ENCODE assay signal across 9 cellular contexts in genomic region chr2:71453404-71454220, GRCh38. TPM values are rescaled to one million over a fixed set of nuclear protein-coding genes. Genes with fewer than 3 reads are reported as not detected.
DNase-seq lines count a peak whose midpoint lies in the region; ATAC-seq, FAIRE-seq and TF ChIP-seq lines count a peak whose summit lies in the region.
"Had no signal": no experiment of that assay in that cellular context is flagged by ENCODE, and none has a peak within 500 bp of the region (broad histone marks: within the 10 kb centered on the region; RNA-seq: fewer than 3 reads in every experiment).

Gene DYSF (plus strand): TSS chr2:71453561.

- no peaks in the 10 kb centered on the region for H3K9me3 ChIP-seq in CD4-positive, CD25-positive, alpha-beta regulatory T cell (ENCODE audit: control insufficient read depth in 2 of 2, low read length in 2 of 2)
- no peaks in the 10 kb centered on the region for H3K9me3 ChIP-seq in small intestine (ENCODE audit: control insufficient read depth, low read depth)

- ATAC-seq in CD4-positive, CD25-positive, alpha-beta regulatory T cell (ENCODE audit: low read depth in 2 of 2) = no peak
- no peak for ATAC-seq in HG02623 (IDR thresholded peaks at IDR 0.05; ENCODE audit: unreplicated experiment)

- in situ Hi-C loops in T47D (cut with HindIII; ENCODE audit: low pct_unique_long_range_greater_than_20kb, low sequenced_read_pairs) = no loop called here

- peaks cover 6 to 23% (median 10%) of the 10 kb centered on the region in 4 donors for H3K4me1 Mint-ChIP-seq in CD4-positive, CD25-positive, alpha-beta regulatory T cell

- H3K36me3 ChIP-seq in CD4-positive, CD25-positive, alpha-beta regulatory T cell (ENCODE audit: control insufficient read depth, insufficient read depth, low read length) = no peaks in the 10 kb centered on the region
- no peaks in the 10 kb centered on the region for H3K36me3 ChIP-seq in small intestine (ENCODE audit: control insufficient read depth in 2 of 2, insufficient read depth in 2 of 2, low read length in 2 of 2)

- H3K4me3 ChIP-seq in CD4-positive, CD25-positive, alpha-beta regulatory T cell (ENCODE audit: low read depth, low read length) = no peak within 1 kb of the TSS
- H3K4me3 ChIP-seq in NB4 (ENCODE audit: low read depth, low read length) = peak within 1 kb of the TSS; percentile 68
- H3K4me3 ChIP-seq in small intestine (ENCODE audit: low read depth in 1 of 2, low read length in 2 of 2) = peak within 1 kb of the TSS; percentile 17 to 22

- H3K27me3 ChIP-seq in CD4-positive, CD25-positive, alpha-beta regulatory T cell (ENCODE audit: control insufficient read depth, insufficient read depth, low read length) = peaks cover 9% of the 10 kb centered on the region
- H3K27me3 ChIP-seq in small intestine (ENCODE audit: control insufficient read depth in 2 of 2, insufficient read depth in 2 of 2, low read length in 2 of 2) = peaks cover 3 to 12% of the 10 kb centered on the region in 2 donors

- H3K27ac Mint-ChIP-seq in CD4-positive, CD25-positive, alpha-beta regulatory T cell = peak within 1 kb of the TSS in 1 of 3 donors; percentile 69

- WGBS in small intestine, 3 donors = 2 to 3% (median 2%) methylated on average over 64 to 66 of the region's 66 CpGs

- peaks cover 36% of the 10 kb centered on the region for H3K27me3 Mint-ChIP-seq in CD4-positive, CD25-positive, alpha-beta regulatory T cell

- FAIRE-seq in small intestine (lab: Jason Lieb, UNC) = no peak
- FAIRE-seq: islet of Langerhans had no signal

- no peak within 1 kb of the TSS for H3K27ac ChIP-seq in CD4-positive, CD25-positive, alpha-beta regulatory T cell (ENCODE audit: insufficient read depth, low read length, poor library complexity, severe bottlenecking)
- peak within 1 kb of the TSS in 1 of 2 donors; percentile 49 for H3K27ac ChIP-seq in small intestine (ENCODE audit: low read depth in 1 of 2, low read length in 1 of 2)

- TF ChIP-seq POLR2A in NB4 (IDR thresholded peaks at IDR 0.05; ENCODE audit: extremely low read depth, insufficient read length) = no peak

- H3K4me3 Mint-ChIP-seq in CD4-positive, CD25-positive, alpha-beta regulatory T cell = peak within 1 kb of the TSS in 3 of 4 donors; percentile 58 to 76 (median 64)

- peaks cover 21% of the 10 kb centered on the region for H3K4me1 ChIP-seq in CD4-positive, CD25-positive, alpha-beta regulatory T cell (ENCODE audit: control insufficient read depth, insufficient read depth, low read length, poor library complexity, severe bottlenecking)
- H3K4me1 ChIP-seq in small intestine (ENCODE audit: control insufficient read depth in 2 of 2, insufficient read depth in 1 of 2, low read depth in 1 of 2, low read length in 1 of 2) = peaks cover 0 to 7% of the 10 kb centered on the region in 2 donors

- H3K36me3 Mint-ChIP-seq in CD4-positive, CD25-positive, alpha-beta regulatory T cell = no peaks in the 10 kb centered on the region

- H3K9me3 Mint-ChIP-seq in CD4-positive, CD25-positive, alpha-beta regulatory T cell = no peaks in the 10 kb centered on the region

- no peak for DNase-seq in CD4-positive, CD25-positive, alpha-beta regulatory T cell
- peak; percentile 83 for DNase-seq in NB4 (ENCODE audit: low read depth)
- peak; percentile 38 to 39 for DNase-seq in T47D (ENCODE audit: low read depth in 1 of 2, low spot score in 1 of 2)
- peak; percentile 48 for DNase-seq in iris pigment epithelial cell (ENCODE audit: low read depth)
- DNase-seq in small intestine = peak; percentile 16
- no peak for DNase-seq in amygdala (lab: John Stamatoyannopoulos, UW)
- DNase-seq in GM19238 (ENCODE audit: insufficient read length, low spot score) = no peak

- no peak for TF ChIP-seq CTCF in NB4 (IDR thresholded peaks at IDR 0.05; ENCODE audit: low read depth, low read length)

RNA-seq across cellular contexts. Expression of gene DYSF, which starts in this region (rescaled TPM):
- 0.10 TPM for total RNA-seq in CD4-positive, CD25-positive, alpha-beta regulatory T cell
- under 1 TPM in 1 of 4 donors, not detected in 3; 0.13 TPM for polyA plus RNA-seq in CD4-positive, CD25-positive, alpha-beta regulatory T cell
- polyA plus RNA-seq in small intestine = 1 to 10 TPM in 2 of 3 donors, under 1 TPM in 1; 0.67 to 5.0 (median 1.9) TPM

Comparison
In these comparisons a context has a peak if more than half of its experiments do, and no peak if none do; other contexts are left out.
1. DNase-seq: peak in NB4 (single experiment), T47D (2 of 2), iris pigment epithelial cell (single experiment) and small intestine (single experiment); none in CD4-positive, CD25-positive, alpha-beta regulatory T cell (0 of 3), amygdala (0 of 56) and GM19238 (single experiment).